Comparison of ENCODE assay signal across 9 cellular contexts in the genomic region with DNA sequence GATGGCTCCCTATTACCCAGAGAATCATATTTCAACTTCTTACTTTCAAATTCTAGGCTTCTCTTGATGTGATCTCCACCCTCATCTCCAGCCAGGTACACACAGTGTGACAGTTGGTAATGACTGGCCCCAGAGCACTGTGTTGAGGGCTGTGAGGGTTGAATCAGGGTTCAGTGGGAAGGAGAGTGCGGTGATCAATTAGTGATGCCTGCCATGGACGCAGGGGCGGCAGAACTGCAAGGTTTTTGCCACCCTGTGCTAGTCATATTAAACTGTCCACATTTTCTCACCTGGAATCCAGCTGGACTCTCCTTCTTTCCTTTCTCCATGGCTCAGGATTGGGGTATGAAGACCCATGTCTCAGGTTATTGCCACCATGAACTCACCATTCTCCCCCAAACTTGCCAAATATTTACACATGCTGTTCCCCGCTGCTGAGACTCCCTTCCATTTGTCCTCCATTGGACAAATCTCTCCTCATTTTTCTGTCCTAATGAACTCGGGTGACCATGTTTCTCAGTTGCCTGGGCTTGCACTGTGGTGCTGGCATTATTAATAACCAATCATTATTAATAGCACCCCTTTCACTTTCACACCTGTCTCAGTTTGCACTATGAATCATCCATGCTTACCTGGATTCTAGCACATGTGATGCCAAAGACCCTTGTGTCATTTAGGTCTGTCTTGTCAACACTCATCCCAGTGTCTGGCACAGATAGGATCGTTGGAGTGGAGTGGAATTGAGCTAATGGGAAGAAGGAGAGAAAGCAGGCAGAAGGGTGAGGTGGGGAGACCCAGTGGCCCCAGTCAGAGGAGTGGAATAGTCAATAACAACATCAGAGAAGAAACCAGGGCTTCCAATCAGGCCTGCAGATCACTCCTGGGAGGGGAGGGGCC. TPM values are rescaled to one million over a fixed set of nuclear protein-coding genes. Genes with fewer than 3 reads are reported as not detected.
A peak's percentile ranks its signal among the peaks of the same experiment; 100 is the strongest.
DNase-seq lines count a peak whose midpoint lies in the region; ATAC-seq and TF ChIP-seq lines count a peak whose summit lies in the region.
"Had no signal": no experiment of that assay in that cellular context is flagged by ENCODE, and none has a peak within 500 bp of the region (broad histone marks: within the 10 kb centered on the region; RNA-seq: fewer than 3 reads in every experiment).

No MANE protein-coding gene starts in this region.

- H3K4me1 ChIP-seq in CD8-positive, alpha-beta T cell (ENCODE audit: insufficient read depth, low read length), result peaks cover 32% of the 10 kb centered on the region
- no peaks in the 10 kb centered on the region for H3K4me1 ChIP-seq in foreskin keratinocyte

- H3K4me3 Mint-ChIP-seq in CD8-positive, alpha-beta T cell, result peak overlapping the region; percentile 75
- peak overlapping the region; percentile 53 for H3K4me3 Mint-ChIP-seq in central memory CD8-positive, alpha-beta T cell
- H3K4me3 Mint-ChIP-seq: mesothelial cell of epicardium had no signal

- no peak for DNase-seq in CD8-positive, alpha-beta T cell
- DNase-seq in central memory CD8-positive, alpha-beta T cell (ENCODE audit: low spot score in 2 of 2), result no peak
- DNase-seq in foreskin keratinocyte (no peak), DMS 273 (lab: John Stamatoyannopoulos, UW; ENCODE audit: unreplicated experiment) (no peak), sciatic nerve (ENCODE audit: low spot score) (no peak)

- no peaks in the 10 kb centered on the region for H3K9me3 ChIP-seq in CD8-positive, alpha-beta T cell (ENCODE audit: low read length)

- intact Hi-C loops in CD8-positive, alpha-beta T cell (cut with DNase I, micrococcal nuclease), result loop anchor here (1.0 to 2.0 kb wide), 4 partner anchors 17 to 53 kb away; partner anchors contain the start of gene STRBP (in 1 of the 2)
- intact Hi-C loops in sciatic nerve (cut with DNase I), result no loop called here

- H3K27me3 Mint-ChIP-seq in CD8-positive, alpha-beta T cell (ENCODE audit: low read depth), result no peaks in the 10 kb centered on the region
- H3K27me3 Mint-ChIP-seq in central memory CD8-positive, alpha-beta T cell, result peaks cover 7% of the 10 kb centered on the region

- H3K27me3 ChIP-seq in CD8-positive, alpha-beta T cell (ENCODE audit: insufficient read depth, low read length), result no peaks in the 10 kb centered on the region
- H3K27me3 ChIP-seq in foreskin keratinocyte, result peaks cover 33% of the 10 kb centered on the region

- TF ChIP-seq CTCF in CD8-positive, alpha-beta T cell (IDR thresholded peaks at IDR 0.05), result no peak
- no peak for TF ChIP-seq CTCF in foreskin keratinocyte (conservative IDR thresholded peaks at IDR 0.05)

- POLR2A ChIA-PET in CD8-positive, alpha-beta T cell (lab: Charles Lee), result interaction anchor here (1.6 to 2.2 kb wide), 2 partner anchors 17 kb away, joined by 6 to 13 read pairs; no protein-coding TSS in a partner anchor

- CTCF ChIA-PET in CD8-positive, alpha-beta T cell (lab: Charles Lee), result no interaction called here

- H3K4me1 Mint-ChIP-seq in CD8-positive, alpha-beta T cell (ENCODE audit: low read depth), result peaks cover 44% of the 10 kb centered on the region
- peaks cover 29% of the 10 kb centered on the region for H3K4me1 Mint-ChIP-seq in central memory CD8-positive, alpha-beta T cell

- H3K9me3 Mint-ChIP-seq in CD8-positive, alpha-beta T cell, result no peaks in the 10 kb centered on the region
- no peaks in the 10 kb centered on the region for H3K9me3 Mint-ChIP-seq in central memory CD8-positive, alpha-beta T cell
- H3K9me3 Mint-ChIP-seq: mesothelial cell of epicardium had no signal

- ATAC-seq in CD8-positive, alpha-beta T cell, result no peak
- ATAC-seq in GM18909 (IDR thresholded peaks at IDR 0.05; ENCODE audit: poor library complexity, unreplicated experiment) (peak; percentile 32), HG03196 (IDR thresholded peaks at IDR 0.05; ENCODE audit: unreplicated experiment) (peak; percentile 13), foreskin keratinocyte (no peak), sciatic nerve (no peak), GM21528 (IDR thresholded peaks at IDR 0.05; ENCODE audit: low FRiP score, unreplicated experiment) (no peak)
- ATAC-seq in central memory CD8-positive, alpha-beta T cell (replicated peaks; ENCODE audit: extremely low read depth, poor library complexity, severe bottlenecking), result no peak

- H3K36me3 Mint-ChIP-seq in CD8-positive, alpha-beta T cell, result no peaks in the 10 kb centered on the region
- peaks cover 6% of the 10 kb centered on the region for H3K36me3 Mint-ChIP-seq in central memory CD8-positive, alpha-beta T cell (ENCODE audit: insufficient read depth)
- H3K36me3 Mint-ChIP-seq: mesothelial cell of epicardium had no signal

- no peaks in the 10 kb centered on the region for H3K36me3 ChIP-seq in CD8-positive, alpha-beta T cell (ENCODE audit: insufficient read depth, low read length)

- H3K27ac Mint-ChIP-seq in CD8-positive, alpha-beta T cell, result peak overlapping the region; percentile 93
- H3K27ac Mint-ChIP-seq in central memory CD8-positive, alpha-beta T cell (ENCODE audit: low read depth), result peak overlapping the region; percentile 89

- H3K4me3 ChIP-seq in CD8-positive, alpha-beta T cell (ENCODE audit: low read depth, low read length), result peak overlapping the region; percentile 26

- peak overlapping the region; percentile 54 for H3K27ac ChIP-seq in CD8-positive, alpha-beta T cell (ENCODE audit: low read depth, low read length)
- no peak overlapping the region for H3K27ac ChIP-seq in foreskin keratinocyte

RNA-seq across cellular contexts. Expression of gene CRB2, which starts 33.9 kb away (rescaled TPM):
- not detected for total RNA-seq in CD8-positive, alpha-beta T cell
- total RNA-seq in foreskin keratinocyte (not detected in 2 replicates), sciatic nerve (0.58 TPM)
- polyA plus RNA-seq in foreskin keratinocyte, result not detected in 2 replicates

RNA-seq across cellular contexts. Expression of gene STRBP, which starts 53.7 kb away (rescaled TPM):
- 10 to 100 TPM; 10.2 to 12.6 TPM for total RNA-seq in CD8-positive, alpha-beta T cell
- total RNA-seq in foreskin keratinocyte, result 14.4 and 14.6 TPM in 2 replicates
- 6.2 and 6.8 TPM in 2 replicates for polyA plus RNA-seq in foreskin keratinocyte
- 13.0 TPM for total RNA-seq in sciatic nerve

Comparison
In these comparisons a context has a peak if more than half of its experiments do, and no peak if none do; other contexts are left out.
1. ATAC-seq: peak in GM18909 (single experiment) and HG03196 (single experiment); none in CD8-positive, alpha-beta T cell (single experiment), central memory CD8-positive, alpha-beta T cell (single experiment), foreskin keratinocyte (single experiment), sciatic nerve (single experiment) and GM21528 (single experiment).